Comparison of ENCODE assay signal across 8 cellular contexts in the genomic region with DNA sequence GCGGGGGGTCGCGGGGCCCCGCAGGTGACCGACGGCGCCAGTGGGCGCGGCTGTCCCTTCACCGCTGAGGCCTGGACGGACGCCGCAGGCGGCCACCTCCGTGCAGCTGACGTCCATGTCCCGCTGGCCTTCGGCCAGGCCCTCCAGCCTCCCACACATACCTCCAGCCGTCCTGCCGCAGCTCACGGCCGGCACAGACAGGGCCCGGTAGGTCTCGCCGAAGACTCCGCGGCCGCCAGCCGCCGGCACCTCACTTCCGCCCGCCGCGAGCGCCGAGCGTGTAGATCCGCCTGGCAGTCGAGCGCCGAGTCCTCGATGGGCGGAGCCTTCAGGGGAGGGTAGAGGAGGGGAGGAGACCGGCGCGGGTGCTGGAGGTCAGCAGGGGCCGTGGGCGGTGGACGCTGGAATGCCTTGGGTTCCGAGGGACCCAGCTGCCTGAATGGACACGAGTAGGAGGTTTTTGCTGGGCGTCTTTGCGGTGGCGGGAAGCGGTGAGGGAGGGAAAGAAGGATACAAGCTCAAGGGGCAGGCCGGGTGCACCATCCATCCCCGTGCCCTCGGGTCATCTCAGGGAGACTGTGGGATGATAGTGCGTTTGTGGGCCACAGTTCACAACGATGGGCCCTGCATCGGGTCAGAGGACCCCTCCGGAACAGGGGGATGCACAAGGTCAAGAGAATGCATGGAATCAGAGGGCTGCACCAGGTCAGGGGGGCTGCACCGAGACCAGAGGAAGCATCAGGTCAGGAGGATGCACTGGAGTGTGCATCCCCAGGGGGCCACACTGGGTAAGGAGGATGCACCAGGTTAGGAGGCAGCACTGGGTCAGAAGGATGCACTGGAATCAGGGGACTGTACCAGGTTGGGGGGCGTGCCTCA. TPM values are rescaled to one million over a fixed set of nuclear protein-coding genes. Genes with fewer than 3 reads are reported as not detected.
DNase-seq lines count a peak whose midpoint lies in the region; ATAC-seq and TF ChIP-seq lines count a peak whose summit lies in the region.

A gene with protein sequence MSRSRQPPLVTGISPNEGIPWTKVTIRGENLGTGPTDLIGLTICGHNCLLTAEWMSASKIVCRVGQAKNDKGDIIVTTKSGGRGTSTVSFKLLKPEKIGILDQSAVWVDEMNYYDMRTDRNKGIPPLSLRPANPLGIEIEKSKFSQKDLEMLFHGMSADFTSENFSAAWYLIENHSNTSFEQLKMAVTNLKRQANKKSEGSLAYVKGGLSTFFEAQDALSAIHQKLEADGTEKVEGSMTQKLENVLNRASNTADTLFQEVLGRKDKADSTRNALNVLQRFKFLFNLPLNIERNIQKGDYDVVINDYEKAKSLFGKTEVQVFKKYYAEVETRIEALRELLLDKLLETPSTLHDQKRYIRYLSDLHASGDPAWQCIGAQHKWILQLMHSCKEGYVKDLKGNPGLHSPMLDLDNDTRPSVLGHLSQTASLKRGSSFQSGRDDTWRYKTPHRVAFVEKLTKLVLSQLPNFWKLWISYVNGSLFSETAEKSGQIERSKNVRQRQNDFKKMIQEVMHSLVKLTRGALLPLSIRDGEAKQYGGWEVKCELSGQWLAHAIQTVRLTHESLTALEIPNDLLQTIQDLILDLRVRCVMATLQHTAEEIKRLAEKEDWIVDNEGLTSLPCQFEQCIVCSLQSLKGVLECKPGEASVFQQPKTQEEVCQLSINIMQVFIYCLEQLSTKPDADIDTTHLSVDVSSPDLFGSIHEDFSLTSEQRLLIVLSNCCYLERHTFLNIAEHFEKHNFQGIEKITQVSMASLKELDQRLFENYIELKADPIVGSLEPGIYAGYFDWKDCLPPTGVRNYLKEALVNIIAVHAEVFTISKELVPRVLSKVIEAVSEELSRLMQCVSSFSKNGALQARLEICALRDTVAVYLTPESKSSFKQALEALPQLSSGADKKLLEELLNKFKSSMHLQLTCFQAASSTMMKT (minus strand): TSS at position 282 of the 879 bp plus-strand sequence. CDS start 55,321 bp downstream, outside the sequence.

- H3K4me3 Mint-ChIP-seq in dendritic cell treated with granulocyte-macrophage colony-stimulating factor and Interleukin-4, amounts not matched to agents 40 ng/mL and 50 ng/mL, for 4 days, result peak within 1 kb of the TSS; percentile 97

- H3K27ac ChIP-seq in left lung, result peak within 1 kb of the TSS; percentile 84 to 85

- peaks cover 9% of the 10 kb centered on the region for H3K27me3 Mint-ChIP-seq in dendritic cell treated with granulocyte-macrophage colony-stimulating factor and Interleukin-4, amounts not matched to agents 40 ng/mL and 50 ng/mL, for 4 days

- in situ Hi-C loops in GM18951 (cut with MboI; ENCODE audit: low sequenced_read_pairs, unreplicated experiment), result no loop called here

- H3K36me3 ChIP-seq in left lung, result peaks cover 0 to 2% of the 10 kb centered on the region in 2 donors

- intact Hi-C loops in dendritic cell treated with granulocyte-macrophage colony-stimulating factor and Interleukin-4, amounts not matched to agents 40 ng/mL and 50 ng/mL, for 4 days (cut with micrococcal nuclease), result no loop called here
- intact Hi-C loops in left lung (cut with DNase I), result no loop called here

- H3K4me1 ChIP-seq in left lung, result peaks cover 8 to 23% of the 10 kb centered on the region in 2 donors

- H3K27ac Mint-ChIP-seq in dendritic cell treated with granulocyte-macrophage colony-stimulating factor and Interleukin-4, amounts not matched to agents 40 ng/mL and 50 ng/mL, for 4 days, result peak within 1 kb of the TSS; percentile 76

- ATAC-seq in HG03159 (IDR thresholded peaks at IDR 0.05; ENCODE audit: unreplicated experiment) (peak; percentile 91), left lung (peak; percentile 98)

- no peaks in the 10 kb centered on the region for H3K9me3 Mint-ChIP-seq in dendritic cell treated with granulocyte-macrophage colony-stimulating factor and Interleukin-4, amounts not matched to agents 40 ng/mL and 50 ng/mL, for 4 days

- peaks cover 37% of the 10 kb centered on the region for H3K4me1 Mint-ChIP-seq in dendritic cell treated with granulocyte-macrophage colony-stimulating factor and Interleukin-4, amounts not matched to agents 40 ng/mL and 50 ng/mL, for 4 days (ENCODE audit: low read depth)

- DNase-seq in Ammon's horn (ENCODE audit: low spot score) (peak; percentile 87), NCI-H510A treated with DMSO at 0.1 percent for 48 hours (lab: John Stamatoyannopoulos, UW) (peak; percentile 57), left lung (peak; percentile 90 to 98)
- DNase-seq in activated CD4-positive, alpha-beta T cell treated with anti-CD3 and anti-CD28 coated beads, Interleukin-2, amount 50 U/mL, for 1 hour, result peak; percentile 81
- DNase-seq in stimulated activated CD4-positive, alpha-beta T cell treated with anti-CD3 and anti-CD28 coated beads, Interleukin-2, amount 100 ng/mL, for 4 hours (ENCODE audit: low read depth), result peak; percentile 75

- no peaks in the 10 kb centered on the region for H3K27me3 ChIP-seq in left lung

- no peaks in the 10 kb centered on the region for H3K9me3 ChIP-seq in left lung

- TF ChIP-seq CTCF in left lung (IDR thresholded peaks at IDR 0.05), result no peak

- H3K36me3 Mint-ChIP-seq in dendritic cell treated with granulocyte-macrophage colony-stimulating factor and Interleukin-4, amounts not matched to agents 40 ng/mL and 50 ng/mL, for 4 days (ENCODE audit: low read depth), result peaks cover 12% of the 10 kb centered on the region

- TF ChIP-seq POLR2A in GM18951 (IDR thresholded peaks at IDR 0.05; ENCODE audit: extremely low read depth, insufficient read depth, insufficient read length), result peak; percentile 69

- H3K4me3 ChIP-seq in left lung, result peak within 1 kb of the TSS; percentile 87 to 99

RNA-seq across cellular contexts. Expression of the gene that starts here (rescaled TPM):
- total RNA-seq in left lung, result 10 to 100 TPM; 19.8 to 23.2 TPM

Comparison
In these comparisons a context has a peak if more than half of its experiments do, and no peak if none do; other contexts are left out.
1. Peak in every context shown above with its lines: DNase-seq, ATAC-seq, H3K4me3 ChIP-seq and H3K27ac ChIP-seq.